8 cellular contexts compared by ENCODE assay signal in the genomic region with DNA sequence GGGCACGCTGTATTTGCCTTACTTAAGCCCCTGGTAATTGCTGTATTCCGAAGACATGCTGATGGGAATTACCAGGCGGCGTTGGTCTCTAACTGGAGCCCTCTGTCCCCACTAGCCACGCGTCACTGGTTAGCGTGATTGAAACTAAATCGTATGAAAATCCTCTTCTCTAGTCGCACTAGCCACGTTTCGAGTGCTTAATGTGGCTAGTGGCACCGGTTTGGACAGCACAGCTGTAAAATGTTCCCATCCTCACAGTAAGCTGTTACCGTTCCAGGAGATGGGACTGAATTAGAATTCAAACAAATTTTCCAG. TPM values are rescaled to one million over a fixed set of nuclear protein-coding genes. Genes with fewer than 3 reads are reported as not detected.
A peak's percentile ranks its signal among the peaks of the same experiment; 100 is the strongest.
DNase-seq lines count a peak whose midpoint lies in the region; ATAC-seq and TF ChIP-seq lines count a peak whose summit lies in the region.

No MANE protein-coding gene starts in this region.

- DNase-seq in CD14-positive monocyte (ENCODE audit: low spot score): no peak
- DNase-seq in activated T-helper 1 cell treated with anti-CD3 and anti-CD28 coated beads, Interleukin-12 subunit alpha, Interleukin-12 subunit beta, Interleukin-2, Interleukin-4 antibody, amounts not matched to agents 30 ng/mL and 10 ng/mL and 1 ng/mL, durations not matched to agents 14 hours and 24 hours and 36 hours (ENCODE audit: low spot score): no peak
- no peak for DNase-seq in testis
- no peak for DNase-seq in HPDE6-E6E7 (ENCODE audit: extremely low spot score)
- DNase-seq in activated CD4-positive, alpha-beta T cell treated with anti-CD3 and anti-CD28 coated beads for 1 hour: no peak

- peak overlapping the region; percentile 82 to 98 for H3K27ac ChIP-seq in testis

- TF ChIP-seq CTCF in CD14-positive monocyte (IDR thresholded peaks at IDR 0.05): no peak
- no peak for TF ChIP-seq CTCF in testis (IDR thresholded peaks at IDR 0.05)

- peak overlapping the region; percentile 65 for H3K4me3 ChIP-seq in iPS-18c (ENCODE audit: insufficient read depth, low read depth, low read length)
- H3K4me3 ChIP-seq in testis: peak overlapping the region; percentile 68 to 77

- TF ChIP-seq POLR2A in testis (IDR thresholded peaks at IDR 0.05): no peak

- H3K27me3 ChIP-seq in testis: no peaks in the 10 kb centered on the region

- H3K9me3 ChIP-seq in iPS-18c (ENCODE audit: control insufficient read depth, insufficient read depth, low read length): peaks cover 2% of the 10 kb centered on the region
- no peaks in the 10 kb centered on the region for H3K9me3 ChIP-seq in testis

- peak overlapping the region; percentile 93 to 96 for H3K4me3 Mint-ChIP-seq in CD14-positive monocyte
- peak overlapping the region; percentile 96 for H3K4me3 Mint-ChIP-seq in activated T-helper 1 cell treated with anti-CD3 and anti-CD28 coated beads, Interleukin-12 subunit alpha, Interleukin-12 subunit beta, Interleukin-2, Interleukin-4 antibody, amounts not matched to agents 30 ng/mL and 10 ng/mL and 1 ng/mL, durations not matched to agents 14 hours and 24 hours and 36 hours

- peaks cover 3 to 8% of the 10 kb centered on the region in 2 donors for H3K36me3 Mint-ChIP-seq in CD14-positive monocyte
- H3K36me3 Mint-ChIP-seq in activated T-helper 1 cell treated with anti-CD3 and anti-CD28 coated beads, Interleukin-12 subunit alpha, Interleukin-12 subunit beta, Interleukin-2, Interleukin-4 antibody, amounts not matched to agents 30 ng/mL and 10 ng/mL and 1 ng/mL, durations not matched to agents 14 hours and 24 hours and 36 hours (ENCODE audit: low read depth): peaks cover 16% of the 10 kb centered on the region

- ATAC-seq in GM19372 (IDR thresholded peaks at IDR 0.05; ENCODE audit: low read depth, unreplicated experiment) (peak; percentile 44), HG03342 (IDR thresholded peaks at IDR 0.05; ENCODE audit: unreplicated experiment) (peak; percentile 45)

- peaks cover 0 to 3% (median 0%) of the 10 kb centered on the region in 3 donors for H3K27me3 Mint-ChIP-seq in CD14-positive monocyte (ENCODE audit: low read depth in 3 of 3)
- H3K27me3 Mint-ChIP-seq in activated T-helper 1 cell treated with anti-CD3 and anti-CD28 coated beads, Interleukin-12 subunit alpha, Interleukin-12 subunit beta, Interleukin-2, Interleukin-4 antibody, amounts not matched to agents 30 ng/mL and 10 ng/mL and 1 ng/mL, durations not matched to agents 14 hours and 24 hours and 36 hours (ENCODE audit: insufficient read depth): no peaks in the 10 kb centered on the region

- 0% methylated on average over 12 to 13 of the region's 13 CpGs for WGBS in testis, 2 donors

- H3K36me3 ChIP-seq in testis (ENCODE audit: low read depth, missing control alignments): no peaks in the 10 kb centered on the region

- H3K27ac Mint-ChIP-seq in CD14-positive monocyte: peak overlapping the region; percentile 99 to 100 (median 100)
- H3K27ac Mint-ChIP-seq in activated T-helper 1 cell treated with anti-CD3 and anti-CD28 coated beads, Interleukin-12 subunit alpha, Interleukin-12 subunit beta, Interleukin-2, Interleukin-4 antibody, amounts not matched to agents 30 ng/mL and 10 ng/mL and 1 ng/mL, durations not matched to agents 14 hours and 24 hours and 36 hours: peak overlapping the region; percentile 100

- H3K4me1 Mint-ChIP-seq in CD14-positive monocyte: peaks cover 28% of the 10 kb centered on the region
- H3K4me1 Mint-ChIP-seq in activated T-helper 1 cell treated with anti-CD3 and anti-CD28 coated beads, Interleukin-12 subunit alpha, Interleukin-12 subunit beta, Interleukin-2, Interleukin-4 antibody, amounts not matched to agents 30 ng/mL and 10 ng/mL and 1 ng/mL, durations not matched to agents 14 hours and 24 hours and 36 hours (ENCODE audit: low read depth): peaks cover 48% of the 10 kb centered on the region

- H3K9me3 Mint-ChIP-seq in CD14-positive monocyte: peaks cover 0 to 3% (median 0%) of the 10 kb centered on the region in 7 donors
- H3K9me3 Mint-ChIP-seq in activated T-helper 1 cell treated with anti-CD3 and anti-CD28 coated beads, Interleukin-12 subunit alpha, Interleukin-12 subunit beta, Interleukin-2, Interleukin-4 antibody, amounts not matched to agents 30 ng/mL and 10 ng/mL and 1 ng/mL, durations not matched to agents 14 hours and 24 hours and 36 hours: no peaks in the 10 kb centered on the region

- H3K4me1 ChIP-seq in testis: peaks cover 3% of the 10 kb centered on the region

- intact Hi-C loops in CD14-positive monocyte (cut with micrococcal nuclease): loop anchor here in 1 of 2 donors (10.0 kb wide), 2 partner anchors 109 to 1229 kb away; partner anchors contain the start of gene N4BP2L1
- intact Hi-C loops in activated T-helper 1 cell treated with anti-CD3 and anti-CD28 coated beads, Interleukin-12 subunit alpha, Interleukin-12 subunit beta, Interleukin-2, Interleukin-4 antibody, amounts not matched to agents 30 ng/mL and 10 ng/mL and 1 ng/mL, durations not matched to agents 14 hours and 24 hours and 36 hours (cut with micrococcal nuclease): loop anchor here (5.0 to 10.0 kb wide), 4 partner anchors 329 to 1509 kb away; no protein-coding TSS in a partner anchor
- intact Hi-C loops in testis (cut with DNase I; ENCODE audit: low total_unique reads): no loop called here

RNA-seq across cellular contexts. Expression of gene BRCA2, which starts 0.7 kb away (rescaled TPM):
- polyA plus RNA-seq in CD14-positive monocyte: under 1 TPM; 0.36 TPM
- 16.7 and 18.9 TPM in 2 replicates for total RNA-seq in activated T-helper 1 cell treated with anti-CD3 and anti-CD28 coated beads, Interleukin-12 subunit alpha, Interleukin-12 subunit beta, Interleukin-2, Interleukin-4 antibody, amounts not matched to agents 30 ng/mL and 10 ng/mL and 1 ng/mL, durations not matched to agents 14 hours and 24 hours and 36 hours
- total RNA-seq in testis: 10 to 100 TPM; 13.6 to 19.4 TPM
- polyA plus RNA-seq in testis (ENCODE audit: insufficient read depth, low read depth, low replicate concordance): 4.9 TPM

RNA-seq across cellular contexts. Expression of gene ZAR1L, which starts 0.8 kb away (rescaled TPM):
- polyA plus RNA-seq in CD14-positive monocyte (not detected), testis (ENCODE audit: insufficient read depth, low read depth, low replicate concordance) (0.78 TPM)
- total RNA-seq in activated T-helper 1 cell treated with anti-CD3 and anti-CD28 coated beads, Interleukin-12 subunit alpha, Interleukin-12 subunit beta, Interleukin-2, Interleukin-4 antibody, amounts not matched to agents 30 ng/mL and 10 ng/mL and 1 ng/mL, durations not matched to agents 14 hours and 24 hours and 36 hours: not detected in 2 replicates
- under 1 TPM in 1 of 2 donors, not detected in 1; 0.62 TPM for total RNA-seq in testis
